13 cellular contexts compared by ENCODE assay signal in genomic region chr4:156829194-156829593, GRCh38.
A peak's percentile ranks its signal among the peaks of the same experiment; 100 is the strongest.
DNase-seq lines count a peak whose midpoint lies in the region; FAIRE-seq and TF ChIP-seq lines count a peak whose summit lies in the region.
"Had no signal": no experiment of that assay in that cellular context is flagged by ENCODE, and none has a peak within 500 bp of the region (broad histone marks: within the 10 kb centered on the region; RNA-seq: fewer than 3 reads in every experiment).

No MANE protein-coding gene starts in this region.

- no peak for TF ChIP-seq CTCF in mesothelial cell of epicardium (IDR thresholded peaks at IDR 0.05; ENCODE audit: unreplicated experiment)

- H3K27me3 Mint-ChIP-seq in dendritic cell treated with granulocyte-macrophage colony-stimulating factor and Interleukin-4, amounts not matched to agents 40 ng/mL and 50 ng/mL, for 4 days = no peaks in the 10 kb centered on the region
- H3K27me3 Mint-ChIP-seq in mesothelial cell of epicardium (ENCODE audit: low read depth) = no peaks in the 10 kb centered on the region
- no peaks in the 10 kb centered on the region for H3K27me3 Mint-ChIP-seq in activated CD4-positive, alpha-beta T cell treated with anti-CD3 and anti-CD28 coated beads, Interleukin-2, amount 10 ng/mL, durations not matched to agents 24 days and 14 days
- H3K27me3 Mint-ChIP-seq: activated CD4-positive, alpha-beta T cell treated with anti-CD3 and anti-CD28 coated beads for 36 hours had no signal

- H3K4me1 Mint-ChIP-seq in dendritic cell treated with granulocyte-macrophage colony-stimulating factor and Interleukin-4, amounts not matched to agents 40 ng/mL and 50 ng/mL, for 4 days (ENCODE audit: low read depth) = peaks cover 23% of the 10 kb centered on the region
- H3K4me1 Mint-ChIP-seq in mesothelial cell of epicardium = peaks cover 8% of the 10 kb centered on the region
- no peaks in the 10 kb centered on the region for H3K4me1 Mint-ChIP-seq in activated CD4-positive, alpha-beta T cell treated with anti-CD3 and anti-CD28 coated beads, Interleukin-2, amount 10 ng/mL, durations not matched to agents 24 days and 14 days
- H3K4me1 Mint-ChIP-seq: activated CD4-positive, alpha-beta T cell treated with anti-CD3 and anti-CD28 coated beads for 36 hours; stimulated activated effector memory CD8-positive, alpha-beta T cell treated with anti-CD3 and anti-CD28 coated beads, Interleukin-12 subunit alpha, Interleukin-12 subunit beta, amount 100 ng/mL, for 72 hours had no signal

- FAIRE-seq in frontal cortex (lab: Jason Lieb, UNC) = no peak

- peak overlapping the region; percentile 28 for H3K4me3 Mint-ChIP-seq in dendritic cell treated with granulocyte-macrophage colony-stimulating factor and Interleukin-4, amounts not matched to agents 40 ng/mL and 50 ng/mL, for 4 days
- H3K4me3 Mint-ChIP-seq in mesothelial cell of epicardium = no peak overlapping the region
- H3K4me3 Mint-ChIP-seq in activated CD4-positive, alpha-beta T cell treated with anti-CD3 and anti-CD28 coated beads, Interleukin-2, amount 10 ng/mL, durations not matched to agents 24 days and 14 days = no peak overlapping the region
- H3K4me3 Mint-ChIP-seq: activated CD4-positive, alpha-beta T cell treated with anti-CD3 and anti-CD28 coated beads for 36 hours; activated naive CD4-positive, alpha-beta T cell treated with anti-CD3 and anti-CD28 coated beads for 36 hours; stimulated activated effector memory CD8-positive, alpha-beta T cell treated with anti-CD3 and anti-CD28 coated beads, Interleukin-12 subunit alpha, Interleukin-12 subunit beta, amount 100 ng/mL, for 72 hours had no signal

- intact Hi-C loops in dendritic cell treated with granulocyte-macrophage colony-stimulating factor and Interleukin-4, amounts not matched to agents 40 ng/mL and 50 ng/mL, for 4 days (cut with micrococcal nuclease) = no loop called here
- intact Hi-C loops in activated CD4-positive, alpha-beta T cell treated with anti-CD3 and anti-CD28 coated beads, Interleukin-2, amount 10 ng/mL, durations not matched to agents 24 days and 14 days (cut with micrococcal nuclease) = no loop called here

- peaks cover 26% of the 10 kb centered on the region for H3K36me3 Mint-ChIP-seq in dendritic cell treated with granulocyte-macrophage colony-stimulating factor and Interleukin-4, amounts not matched to agents 40 ng/mL and 50 ng/mL, for 4 days (ENCODE audit: low read depth)
- peaks cover 4% of the 10 kb centered on the region for H3K36me3 Mint-ChIP-seq in mesothelial cell of epicardium
- H3K36me3 Mint-ChIP-seq in activated CD4-positive, alpha-beta T cell treated with anti-CD3 and anti-CD28 coated beads, Interleukin-2, amount 10 ng/mL, durations not matched to agents 24 days and 14 days (ENCODE audit: low read depth) = no peaks in the 10 kb centered on the region
- H3K36me3 Mint-ChIP-seq: stimulated activated effector memory CD8-positive, alpha-beta T cell treated with anti-CD3 and anti-CD28 coated beads, Interleukin-12 subunit alpha, Interleukin-12 subunit beta, amount 100 ng/mL, for 72 hours had no signal

- H3K9me3 Mint-ChIP-seq in dendritic cell treated with granulocyte-macrophage colony-stimulating factor and Interleukin-4, amounts not matched to agents 40 ng/mL and 50 ng/mL, for 4 days = no peaks in the 10 kb centered on the region
- no peaks in the 10 kb centered on the region for H3K9me3 Mint-ChIP-seq in mesothelial cell of epicardium
- no peaks in the 10 kb centered on the region for H3K9me3 Mint-ChIP-seq in activated CD4-positive, alpha-beta T cell treated with anti-CD3 and anti-CD28 coated beads, Interleukin-2, amount 10 ng/mL, durations not matched to agents 24 days and 14 days
- H3K9me3 Mint-ChIP-seq: activated naive CD4-positive, alpha-beta T cell treated with anti-CD3 and anti-CD28 coated beads for 36 hours; stimulated activated effector memory CD8-positive, alpha-beta T cell treated with anti-CD3 and anti-CD28 coated beads, Interleukin-12 subunit alpha, Interleukin-12 subunit beta, amount 100 ng/mL, for 72 hours had no signal

- DNase-seq in AG08395 (ENCODE audit: low spot score) (peak; percentile 46), NOMO-1 (lab: John Stamatoyannopoulos, UW; ENCODE audit: unreplicated experiment in 2 of 2) (peak; percentile 76 to 97), mesothelial cell of epicardium (ENCODE audit: low spot score in 2 of 2, unreplicated experiment in 2 of 2) (no peak), nucleus accumbens (lab: John Stamatoyannopoulos, UW) (no peak), NCI-H1417 treated with DMSO at 0.1 percent for 48 hours (lab: John Stamatoyannopoulos, UW) (no peak), frontal cortex (ENCODE audit: low spot score in 2 of 2) (no peak)
- no peak for DNase-seq in activated CD4-positive, alpha-beta T cell treated with anti-CD3 and anti-CD28 coated beads, Interleukin-2, amount 10 ng/mL, durations not matched to agents 24 days and 14 days
- DNase-seq: activated CD4-positive, alpha-beta T cell treated with anti-CD3 and anti-CD28 coated beads for 36 hours; activated naive CD4-positive, alpha-beta T cell treated with anti-CD3 and anti-CD28 coated beads for 36 hours; NCI-H1930; SHP77 had no signal

- H3K27ac Mint-ChIP-seq in dendritic cell treated with granulocyte-macrophage colony-stimulating factor and Interleukin-4, amounts not matched to agents 40 ng/mL and 50 ng/mL, for 4 days = peak overlapping the region; percentile 55
- peak overlapping the region; percentile 53 for H3K27ac Mint-ChIP-seq in mesothelial cell of epicardium
- no peak overlapping the region for H3K27ac Mint-ChIP-seq in activated CD4-positive, alpha-beta T cell treated with anti-CD3 and anti-CD28 coated beads, Interleukin-2, amount 10 ng/mL, durations not matched to agents 24 days and 14 days
- H3K27ac Mint-ChIP-seq: activated CD4-positive, alpha-beta T cell treated with anti-CD3 and anti-CD28 coated beads for 36 hours; activated naive CD4-positive, alpha-beta T cell treated with anti-CD3 and anti-CD28 coated beads for 36 hours; stimulated activated effector memory CD8-positive, alpha-beta T cell treated with anti-CD3 and anti-CD28 coated beads, Interleukin-12 subunit alpha, Interleukin-12 subunit beta, amount 100 ng/mL, for 72 hours had no signal

Comparison
In these comparisons a context has a peak if more than half of its experiments do, and no peak if none do; other contexts are left out.
1. DNase-seq: peak in AG08395 (single experiment) and NOMO-1 (2 of 2); none in mesothelial cell of epicardium (0 of 2), nucleus accumbens (0 of 56), NCI-H1417 treated with DMSO at 0.1 percent for 48 hours (single experiment), activated CD4-positive, alpha-beta T cell treated with anti-CD3 and anti-CD28 coated beads, Interleukin-2, amount 10 ng/mL, durations not matched to agents 24 days and 14 days (single experiment) and frontal cortex (0 of 2).